8 cellular contexts compared by ENCODE assay signal in genomic region chr7:128166603-128167315, GRCh38.
DNase-seq lines count a peak whose midpoint lies in the region; ATAC-seq and TF ChIP-seq lines count a peak whose summit lies in the region.

No MANE protein-coding gene starts in this region.

- H3K4me1 ChIP-seq in mammary epithelial cell (ENCODE audit: insufficient read depth, low read length): peaks cover 51% of the 10 kb centered on the region
- H3K4me1 ChIP-seq in right lobe of liver: peaks cover 0 to 19% (median 0%) of the 10 kb centered on the region in 4 donors
- peaks cover 13 to 21% of the 10 kb centered on the region in 2 donors for H3K4me1 ChIP-seq in thyroid gland

- TF ChIP-seq CTCF in Calu3 (IDR thresholded peaks at IDR 0.05; ENCODE audit: unreplicated experiment) (no peak), mammary epithelial cell (conservative IDR thresholded peaks at IDR 0.05 in 1 of 2, IDR thresholded peaks at IDR 0.05 in 1 of 2; ENCODE audit: extremely low read depth in 1 of 2, insufficient read depth in 1 of 2, low read depth in 1 of 2, low read length in 2 of 2) (no peak), right lobe of liver (IDR thresholded peaks at IDR 0.05) (no peak), thyroid gland (IDR thresholded peaks at IDR 0.05) (no peak)

- BruUV-seq in Calu3 (replicated peaks; lab: Mats Ljungman, UMichigan) (no TSS peak), mammary epithelial cell (replicated peaks; lab: Mats Ljungman, UMichigan) (no TSS peak)

- H3K79me2 ChIP-seq in mammary epithelial cell (ENCODE audit: insufficient read depth, low read length): no peaks in the 10 kb centered on the region

- dilution Hi-C loops in mammary epithelial cell (cut with HindIII; ENCODE audit: low sequenced_read_pairs): no loop called here

- H3K4me3 ChIP-seq in MG63 (peak overlapping the region; percentile 11; the same call in 1 of the 2 replicates), mammary epithelial cell (replicated peaks in 1 of 3; ENCODE audit: insufficient read depth in 1 of 3, low read depth in 2 of 3, low read length in 3 of 3) (peak overlapping the region; percentile 35 to 57 (median 49)), right lobe of liver (peak overlapping the region; percentile 30 to 47 (median 38)), thyroid gland (replicated peaks in 1 of 3) (peak overlapping the region; percentile 4 to 20 (median 10))

- H2AFZ ChIP-seq in mammary epithelial cell (ENCODE audit: low read depth, low read length): peak overlapping the region; percentile 73

- H3K9me3 Mint-ChIP-seq in Calu3 (ENCODE audit: low read depth, unreplicated experiment): no peaks in the 10 kb centered on the region

- peak overlapping the region; percentile 47 for H3K9ac ChIP-seq in mammary epithelial cell (ENCODE audit: insufficient read depth, low read length)

- H3K27me3 Mint-ChIP-seq in Calu3 (ENCODE audit: unreplicated experiment): peaks cover 63% of the 10 kb centered on the region

- no peaks in the 10 kb centered on the region for H3K36me3 ChIP-seq in MG63
- H3K36me3 ChIP-seq in mammary epithelial cell (ENCODE audit: insufficient read depth, low read length): no peaks in the 10 kb centered on the region
- no peaks in the 10 kb centered on the region for H3K36me3 ChIP-seq in right lobe of liver
- no peaks in the 10 kb centered on the region for H3K36me3 ChIP-seq in thyroid gland

- in situ Hi-C loops in mammary epithelial cell (cut with MboI; ENCODE audit: low sequenced_read_pairs in 2 of 2): no loop called here

- no peaks in the 10 kb centered on the region for H4K20me1 ChIP-seq in mammary epithelial cell (ENCODE audit: insufficient read depth, low read length)

- H3K27me3 ChIP-seq in MG63 (peaks cover 19% of the 10 kb centered on the region), mammary epithelial cell (ENCODE audit: insufficient read depth, low read length) (peaks cover 6% of the 10 kb centered on the region), right lobe of liver (peaks cover 0 to 26% of the 10 kb centered on the region in 2 donors), thyroid gland (peaks cover 21% of the 10 kb centered on the region)

- intact Hi-C loops in Calu3 (cut with micrococcal nuclease; ENCODE audit: unreplicated experiment) (no loop called here), mammary epithelial cell (cut with micrococcal nuclease) (no loop called here), right lobe of liver (cut with DNase I) (no loop called here), thyroid gland (cut with DNase I) (no loop called here)

- peaks cover 29% of the 10 kb centered on the region for H3K4me1 Mint-ChIP-seq in Calu3 (ENCODE audit: low read depth, unreplicated experiment)

- peak overlapping the region; percentile 42 for H3K27ac Mint-ChIP-seq in Calu3 (ENCODE audit: unreplicated experiment)

- H3K36me3 Mint-ChIP-seq in Calu3 (ENCODE audit: insufficient read depth, unreplicated experiment): peaks cover 23% of the 10 kb centered on the region

- peak; percentile 10 to 34 (median 18) for ATAC-seq in right lobe of liver

- H3K4me2 ChIP-seq in mammary epithelial cell (ENCODE audit: insufficient read depth, low read depth, low read length): peak overlapping the region; percentile 90

- no peak overlapping the region for H3K27ac ChIP-seq in mammary epithelial cell (ENCODE audit: insufficient read depth, low read depth, low read length)
- H3K27ac ChIP-seq in right lobe of liver: no peak overlapping the region
- no peak overlapping the region for H3K27ac ChIP-seq in thyroid gland

- CTCF ChIA-PET in Calu3 (lab: Charles Lee) (no interaction called here), mammary epithelial cell (lab: Charles Lee; ENCODE audit: low non-redundant PET) (no interaction called here)

- peak overlapping the region; percentile 72 for H3K4me3 Mint-ChIP-seq in Calu3 (ENCODE audit: low read depth, unreplicated experiment)

- peak; percentile 46 for DNase-seq in Calu3
- no peak for DNase-seq in MG63
- DNase-seq in mammary epithelial cell: peak; percentile 12
- peak in 1 of 3 donors; percentile 28 for DNase-seq in right lobe of liver
- DNase-seq in thyroid gland: peak; percentile 9 to 10
- no peak for DNase-seq in COLO829 (ENCODE audit: low spot score)
- DNase-seq in DMS114 treated with DMSO at 0.1 percent for 48 hours (lab: John Stamatoyannopoulos, UW; ENCODE audit: unreplicated experiment): no peak
- no peak for DNase-seq in HUDEP-2 (lab: John Stamatoyannopoulos, UW; ENCODE audit: unreplicated experiment in 76 of 76)

- no peak for TF ChIP-seq POLR2A in right lobe of liver (IDR thresholded peaks at IDR 0.05)
- TF ChIP-seq POLR2A in thyroid gland (IDR thresholded peaks at IDR 0.05): no peak

- H3K9me3 ChIP-seq in MG63 (no peaks in the 10 kb centered on the region), mammary epithelial cell (replicated peaks; ENCODE audit: insufficient read depth, low read length) (no peaks in the 10 kb centered on the region), right lobe of liver (no peaks in the 10 kb centered on the region), thyroid gland (no peaks in the 10 kb centered on the region)

- 0% methylated on average over 10 of the region's 63 CpGs for WGBS in mammary epithelial cell (ENCODE audit: low coverage, missing lambda C conversion rate)
- 1% methylated on average over 17 of the region's 63 CpGs for WGBS in right lobe of liver (ENCODE audit: insufficient coverage, low coverage, low lambda C conversion rate, missing lambda C conversion rate)
- WGBS in thyroid gland, 2 donors: 1 to 5% methylated on average over 20 to 28 of the region's 63 CpGs

Comparison
In these comparisons a context has a peak if more than half of its experiments do, and no peak if none do; other contexts are left out.
1. DNase-seq: peak in Calu3 (single experiment), mammary epithelial cell (single experiment) and thyroid gland (2 of 2); none in MG63 (single experiment), COLO829 (single experiment), DMS114 treated with DMSO at 0.1 percent for 48 hours (single experiment) and HUDEP-2 (0 of 76).
2. Peak in every context shown above with its lines, with median percentiles within 50 percentile points of each other: H3K4me3 ChIP-seq.